In the genomic region with DNA sequence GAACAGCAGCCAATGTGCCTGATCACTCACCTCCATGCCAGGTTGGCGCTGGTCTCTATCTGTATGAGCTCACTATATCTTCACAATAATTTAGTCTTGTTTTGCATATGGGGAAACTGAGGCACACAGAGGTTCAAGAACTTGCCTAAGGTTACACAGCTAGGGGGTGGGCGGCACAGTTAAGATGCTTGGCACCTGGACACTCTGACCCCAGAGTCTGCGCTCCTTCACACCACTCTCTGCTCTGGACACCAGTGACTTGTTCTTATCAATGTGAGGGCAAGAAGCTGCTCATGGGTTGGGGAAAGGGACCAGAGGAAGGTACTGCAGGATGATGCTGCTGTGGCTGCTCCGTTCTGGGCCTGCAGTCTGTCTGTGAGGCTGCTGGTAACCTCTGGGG, we compare ENCODE assay signal across 22 cellular contexts.
"Had no signal": no experiment of that assay in that cellular context is flagged by ENCODE, and none has a peak within 500 bp of the region (broad histone marks: within the 10 kb centered on the region; RNA-seq: fewer than 3 reads in every experiment).

No MANE protein-coding gene starts in this region.

- H3K27ac Mint-ChIP-seq: nephron had no signal

- H3K36me3 Mint-ChIP-seq: naive B cell had no signal

- H3K27ac ChIP-seq: esophagus squamous epithelium, gastroesophageal sphincter, pancreas, psoas muscle, right lobe of liver, spleen, stomach had no signal

- H3K9me3 Mint-ChIP-seq: nephron had no signal

- H3K4me1 Mint-ChIP-seq: naive B cell, nephron had no signal

- DNase-seq: dermis blood vessel endothelial cell; esophagus squamous epithelium; foreskin fibroblast; glutamatergic neuron; islet precursor cell; left ventricle myocardium superior; mesenchymal stem cell; naive B cell; occipital lobe; pancreas; psoas muscle; retina; right lobe of liver; spleen; stimulated activated CD4-positive, alpha-beta T cell treated with anti-CD3 and anti-CD28 coated beads, Interleukin-2, amount 100 ng/mL, for 24 hours; stimulated activated CD4-positive, alpha-beta T cell treated with anti-CD3 and anti-CD28 coated beads, Interleukin-4, amount 100 ng/mL, for 4 hours; stimulated activated naive CD4-positive, alpha-beta T cell; stomach; trophoblast cell had no signal

- H3K4me3 Mint-ChIP-seq: naive B cell, nephron had no signal

- H3K4me3 ChIP-seq: esophagus squamous epithelium, gastroesophageal sphincter, lung, pancreas, psoas muscle, right lobe of liver, spleen, stomach had no signal

- ATAC-seq: gastroesophageal sphincter, left ventricle myocardium superior, pancreas, psoas muscle had no signal
